Comparison of ENCODE assay signal across 1 cellular context in the genomic region with DNA sequence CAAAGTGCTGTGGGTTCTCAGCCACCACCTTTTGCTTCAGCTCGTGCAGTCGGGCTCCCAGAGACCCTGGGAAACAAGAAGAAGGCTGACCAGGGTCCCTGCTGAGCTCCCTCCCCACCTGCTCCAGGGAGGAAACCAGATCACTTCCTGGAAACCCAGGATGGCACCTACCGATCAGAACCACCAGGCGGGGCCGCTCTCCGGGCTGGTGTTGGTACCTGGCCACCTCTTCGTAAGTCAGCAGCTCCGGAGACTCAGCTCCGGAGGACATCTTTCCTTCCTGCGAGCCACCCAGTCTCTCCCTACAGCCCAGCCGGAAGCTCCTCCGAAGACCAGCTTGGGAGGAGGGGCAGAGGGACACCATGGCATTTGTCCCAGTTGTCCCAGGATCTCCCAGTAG.
TF ChIP-seq lines count a peak whose summit lies in the region.

No MANE protein-coding gene starts in this region.

TF ChIP-seq in endothelial cell of umbilical vein, 7 proteins besides CTCF, POLR2A, EP300 and RAD21:
- no peak for TF ChIP-seq MYC (IDR thresholded peaks at IDR 0.05; ENCODE audit: low read depth, low read length)
- TF ChIP-seq EZH2 (IDR thresholded peaks at IDR 0.05; ENCODE audit: borderline replicate concordance, low read depth, low read length, severe bottlenecking) = no peak
- no peak for TF ChIP-seq JUN (IDR thresholded peaks at IDR 0.05; ENCODE audit: borderline replicate concordance, insufficient read depth, insufficient read length, low read depth)
- no peak for TF ChIP-seq FOS (IDR thresholded peaks at IDR 0.05; ENCODE audit: borderline replicate concordance, insufficient read depth, low read length)
- no peak for TF ChIP-seq POLR2AphosphoS5 (IDR thresholded peaks at IDR 0.05; ENCODE audit: insufficient read depth, low read depth, low read length)
